1 cellular context compared by ENCODE assay signal in the genomic region with DNA sequence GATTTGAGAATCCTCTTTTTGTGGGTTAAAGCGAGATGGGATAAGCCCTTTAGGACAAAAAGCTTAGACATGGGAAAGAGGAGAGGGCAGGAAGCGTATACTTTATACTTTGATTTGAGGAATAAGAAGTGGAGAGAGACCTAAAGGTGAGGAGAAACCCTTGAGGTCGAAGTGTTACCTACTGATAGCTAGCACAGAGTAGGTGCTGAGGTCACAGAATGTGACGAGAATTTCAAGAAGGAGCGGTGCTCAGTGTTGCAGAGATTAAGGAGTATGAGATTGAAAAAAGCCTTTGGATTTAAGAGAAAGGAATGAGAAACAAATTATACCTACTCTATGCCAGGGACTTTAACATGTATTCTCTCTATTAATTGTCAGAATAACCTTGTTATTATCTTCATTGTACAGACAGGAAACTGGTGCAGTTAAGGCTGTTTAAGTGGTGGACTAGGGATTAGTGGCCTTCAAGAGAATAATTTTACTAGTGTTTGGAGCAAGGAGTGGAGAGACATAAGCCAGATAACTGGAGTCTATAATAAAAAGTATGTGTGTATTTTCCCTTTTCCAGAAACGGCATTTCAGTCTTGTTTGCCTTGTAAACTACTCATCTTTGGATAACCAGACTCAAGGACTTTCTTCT.
TF ChIP-seq lines count a peak whose summit lies in the region.

No MANE protein-coding gene starts in this region.

TF ChIP-seq in GM12878, 131 proteins besides CTCF, POLR2A, EP300 and RAD21 (continued from another document):
- TF ChIP-seq, protein P1, sequence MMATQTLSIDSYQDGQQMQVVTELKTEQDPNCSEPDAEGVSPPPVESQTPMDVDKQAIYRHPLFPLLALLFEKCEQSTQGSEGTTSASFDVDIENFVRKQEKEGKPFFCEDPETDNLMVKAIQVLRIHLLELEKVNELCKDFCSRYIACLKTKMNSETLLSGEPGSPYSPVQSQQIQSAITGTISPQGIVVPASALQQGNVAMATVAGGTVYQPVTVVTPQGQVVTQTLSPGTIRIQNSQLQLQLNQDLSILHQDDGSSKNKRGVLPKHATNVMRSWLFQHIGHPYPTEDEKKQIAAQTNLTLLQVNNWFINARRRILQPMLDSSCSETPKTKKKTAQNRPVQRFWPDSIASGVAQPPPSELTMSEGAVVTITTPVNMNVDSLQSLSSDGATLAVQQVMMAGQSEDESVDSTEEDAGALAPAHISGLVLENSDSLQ (IDR thresholded peaks at IDR 0.05): no peak
- no peak for TF ChIP-seq CREM (IDR thresholded peaks at IDR 0.05; ENCODE audit: low read depth)
